ENCODE assay signal across 16 cellular contexts in the genomic region with DNA sequence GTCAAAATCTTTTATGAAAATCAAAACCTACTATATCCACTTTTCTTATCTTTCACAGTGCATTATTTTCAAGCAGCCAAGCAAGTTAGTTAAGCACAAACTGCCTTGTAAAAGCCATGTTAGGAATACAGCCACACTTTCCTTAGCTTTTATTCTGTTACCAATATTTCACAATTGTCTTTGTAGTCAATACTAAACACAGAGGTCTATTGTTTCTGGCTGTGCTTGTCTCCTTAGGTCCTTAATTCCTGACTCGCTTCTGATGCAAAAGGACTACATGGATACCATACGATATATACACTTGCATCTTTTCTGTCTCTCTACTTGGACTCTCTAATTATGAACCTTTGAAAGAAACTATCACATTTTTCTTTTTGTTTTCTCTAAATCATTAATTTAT.
DNase-seq lines count a peak whose midpoint lies in the region; ATAC-seq and TF ChIP-seq lines count a peak whose summit lies in the region.
"Had no signal": no experiment of that assay in that cellular context is flagged by ENCODE, and none has a peak within 500 bp of the region (broad histone marks: within the 10 kb centered on the region; RNA-seq: fewer than 3 reads in every experiment).

No MANE protein-coding gene starts in this region.

- WGBS in mammary epithelial cell (ENCODE audit: low coverage, missing lambda C conversion rate), result 49% methylated on average over 2 of the region's 2 CpGs
- 84 to 88% methylated on average over 2 of the region's 2 CpGs for WGBS in upper lobe of left lung, 2 donors

- no peak overlapping the region for H3K27ac Mint-ChIP-seq in MCF 10A (ENCODE audit: low read depth, unreplicated experiment)
- H3K27ac Mint-ChIP-seq: CD4-positive, alpha-beta T cell; HFFc6 had no signal

- H3K9me3 ChIP-seq in mammary epithelial cell (replicated peaks; ENCODE audit: insufficient read depth, low read length) (no peaks in the 10 kb centered on the region), SJCRH30 (replicated peaks) (no peaks in the 10 kb centered on the region), upper lobe of left lung (no peaks in the 10 kb centered on the region)

- H3K9me3 Mint-ChIP-seq in MCF 10A (ENCODE audit: unreplicated experiment), result no peaks in the 10 kb centered on the region
- H3K9me3 Mint-ChIP-seq: CD4-positive, alpha-beta T cell; HFFc6 had no signal

- no peak overlapping the region for H2AFZ ChIP-seq in mammary epithelial cell (ENCODE audit: low read depth, low read length)

- no peak overlapping the region for H3K4me2 ChIP-seq in mammary epithelial cell (ENCODE audit: insufficient read depth, low read depth, low read length)
- H3K4me2 ChIP-seq: BLaER1 treated with 17β-estradiol and CSF1 and Interleukin-3, amounts not matched to agents 10 nM and 100 nM had no signal

- no peaks in the 10 kb centered on the region for H3K79me2 ChIP-seq in mammary epithelial cell (ENCODE audit: insufficient read depth, low read length)

- no peak overlapping the region for H3K27ac ChIP-seq in mammary epithelial cell (ENCODE audit: insufficient read depth, low read depth, low read length)
- H3K27ac ChIP-seq in SJCRH30, result no peak overlapping the region
- no peak overlapping the region for H3K27ac ChIP-seq in upper lobe of left lung
- H3K27ac ChIP-seq: 22Rv1; BLaER1 treated with 17β-estradiol and CSF1 and Interleukin-3, amounts not matched to agents 10 nM and 100 nM had no signal

- no peaks in the 10 kb centered on the region for H3K4me1 ChIP-seq in mammary epithelial cell (ENCODE audit: insufficient read depth, low read length)
- H3K4me1 ChIP-seq in SJCRH30, result no peaks in the 10 kb centered on the region
- no peaks in the 10 kb centered on the region for H3K4me1 ChIP-seq in upper lobe of left lung
- H3K4me1 ChIP-seq: BLaER1 treated with 17β-estradiol and CSF1 and Interleukin-3, amounts not matched to agents 10 nM and 100 nM had no signal

- H3K4me3 Mint-ChIP-seq in MCF 10A (ENCODE audit: unreplicated experiment), result no peak overlapping the region
- H3K4me3 Mint-ChIP-seq: CD4-positive, alpha-beta T cell; HFFc6 had no signal

- TF ChIP-seq CTCF in mammary epithelial cell (conservative IDR thresholded peaks at IDR 0.05 in 1 of 2, IDR thresholded peaks at IDR 0.05 in 1 of 2; ENCODE audit: extremely low read depth in 1 of 2, insufficient read depth in 1 of 2, low read depth in 1 of 2, low read length in 2 of 2), result no peak
- no peak for TF ChIP-seq CTCF in MCF 10A (IDR thresholded peaks at IDR 0.05; ENCODE audit: unreplicated experiment)
- no peak for TF ChIP-seq CTCF in upper lobe of left lung (IDR thresholded peaks at IDR 0.05)

- H3K4me1 Mint-ChIP-seq in MCF 10A (ENCODE audit: insufficient read depth, unreplicated experiment), result no peaks in the 10 kb centered on the region

- POLR2A ChIA-PET in MCF 10A (lab: Yijun Ruan, JAX), result no interaction called here

- BruUV-seq in mammary epithelial cell (replicated peaks; lab: Mats Ljungman, UMichigan), result no TSS peak
- no TSS peak for BruUV-seq in MCF 10A (replicated peaks; lab: Mats Ljungman, UMichigan)

- intact Hi-C loops in mammary epithelial cell (cut with micrococcal nuclease), result no loop called here
- intact Hi-C loops in MCF 10A (cut with micrococcal nuclease), result no loop called here

- no peaks in the 10 kb centered on the region for H3K27me3 ChIP-seq in mammary epithelial cell (ENCODE audit: insufficient read depth, low read length)
- no peaks in the 10 kb centered on the region for H3K27me3 ChIP-seq in SJCRH30
- no peaks in the 10 kb centered on the region for H3K27me3 ChIP-seq in upper lobe of left lung
- H3K27me3 ChIP-seq: BLaER1 treated with 17β-estradiol and CSF1 and Interleukin-3, amounts not matched to agents 10 nM and 100 nM had no signal

- no peak for TF ChIP-seq POLR2A in upper lobe of left lung (IDR thresholded peaks at IDR 0.05)

- no peak overlapping the region for H3K4me3 ChIP-seq in mammary epithelial cell (replicated peaks in 1 of 3; ENCODE audit: insufficient read depth in 1 of 3, low read depth in 2 of 3, low read length in 3 of 3)
- no peak overlapping the region for H3K4me3 ChIP-seq in SJCRH30
- H3K4me3 ChIP-seq in upper lobe of left lung, result no peak overlapping the region
- H3K4me3 ChIP-seq: BLaER1 treated with 17β-estradiol and CSF1 and Interleukin-3, amounts not matched to agents 10 nM and 100 nM had no signal

- dilution Hi-C loops in mammary epithelial cell (cut with HindIII; ENCODE audit: low sequenced_read_pairs), result no loop called here

- peak; percentile 0 for DNase-seq in mammary epithelial cell
- DNase-seq in MCF 10A (ENCODE audit: unreplicated experiment), result no peak
- DNase-seq in OCI-M1 (lab: John Stamatoyannopoulos, UW), result peak; percentile 73
- DNase-seq in medulla oblongata (ENCODE audit: extremely low spot score), result peak; percentile 55
- no peak for DNase-seq in SJCRH30
- no peak for DNase-seq in DMS79 treated with DMSO at 0.1 percent for 48 hours (lab: John Stamatoyannopoulos, UW)
- DNase-seq in upper lobe of left lung, result no peak
- no peak for DNase-seq in stimulated activated CD4-positive, alpha-beta T cell treated with anti-CD3 and anti-CD28 coated beads, Interleukin-12 subunit alpha, Interleukin-12 subunit beta, amount 100 ng/mL, for 4 hours
- DNase-seq: AML-193; CD4-positive, alpha-beta T cell; DND-41; GDM1; HCEC 1CT; HFFc6 had no signal

- H3K36me3 ChIP-seq in mammary epithelial cell (ENCODE audit: insufficient read depth, low read length) (no peaks in the 10 kb centered on the region), SJCRH30 (no peaks in the 10 kb centered on the region), upper lobe of left lung (no peaks in the 10 kb centered on the region)
- H3K36me3 ChIP-seq: BLaER1 treated with 17β-estradiol and CSF1 and Interleukin-3, amounts not matched to agents 10 nM and 100 nM had no signal

- no peaks in the 10 kb centered on the region for H3K36me3 Mint-ChIP-seq in MCF 10A (ENCODE audit: insufficient read depth, unreplicated experiment)

- CTCF ChIA-PET in mammary epithelial cell (lab: Charles Lee; ENCODE audit: low non-redundant PET) (no interaction called here), MCF 10A (lab: Yijun Ruan, JAX) (no interaction called here)

- no peak for TF ChIP-seq EP300 in upper lobe of left lung (IDR thresholded peaks at IDR 0.05)

- no peaks in the 10 kb centered on the region for H3K27me3 Mint-ChIP-seq in MCF 10A (ENCODE audit: insufficient read depth, unreplicated experiment)
- H3K27me3 Mint-ChIP-seq: CD4-positive, alpha-beta T cell had no signal

- no peak overlapping the region for H3K9ac ChIP-seq in mammary epithelial cell (ENCODE audit: insufficient read depth, low read length)
- H3K9ac ChIP-seq: BLaER1 treated with 17β-estradiol and CSF1 and Interleukin-3, amounts not matched to agents 10 nM and 100 nM had no signal

- no peak for ATAC-seq in upper lobe of left lung (ENCODE audit: low FRiP score in 2 of 2)

- in situ Hi-C loops in mammary epithelial cell (cut with MboI; ENCODE audit: low sequenced_read_pairs in 2 of 2), result no loop called here

- H4K20me1 ChIP-seq in mammary epithelial cell (ENCODE audit: insufficient read depth, low read length), result no peaks in the 10 kb centered on the region
- H4K20me1 ChIP-seq: BLaER1 treated with 17β-estradiol and CSF1 and Interleukin-3, amounts not matched to agents 10 nM and 100 nM had no signal

Comparison
In these comparisons a context has a peak if more than half of its experiments do, and no peak if none do; other contexts are left out.
1. DNase-seq: peak in mammary epithelial cell (single experiment), OCI-M1 (single experiment) and medulla oblongata (single experiment); none in MCF 10A (single experiment), SJCRH30 (0 of 2), DMS79 treated with DMSO at 0.1 percent for 48 hours (single experiment), upper lobe of left lung (0 of 2) and stimulated activated CD4-positive, alpha-beta T cell treated with anti-CD3 and anti-CD28 coated beads, Interleukin-12 subunit alpha, Interleukin-12 subunit beta, amount 100 ng/mL, for 4 hours (single experiment).